Comparison of ENCODE assay signal across 22 cellular contexts in genomic region chr14:103347091-103347815, GRCh38. TPM values are rescaled to one million over a fixed set of nuclear protein-coding genes. Genes with fewer than 3 reads are reported as not detected.
DNase-seq lines count a peak whose midpoint lies in the region; ATAC-seq and TF ChIP-seq lines count a peak whose summit lies in the region.
"Had no signal": no experiment of that assay in that cellular context is flagged by ENCODE, and none has a peak within 500 bp of the region (broad histone marks: within the 10 kb centered on the region; RNA-seq: fewer than 3 reads in every experiment).

No MANE protein-coding gene starts in this region.

- no peaks in the 10 kb centered on the region for H3K4me1 Mint-ChIP-seq in Calu3 (ENCODE audit: low read depth, unreplicated experiment)
- peaks cover 2 to 7% (median 4%) of the 10 kb centered on the region in 3 donors for H3K4me1 Mint-ChIP-seq in IgD-negative memory B cell
- peaks cover 8% of the 10 kb centered on the region for H3K4me1 Mint-ChIP-seq in endodermal cell

- H3K9me3 Mint-ChIP-seq in Calu3 (ENCODE audit: low read depth, unreplicated experiment) (no peaks in the 10 kb centered on the region), IgD-negative memory B cell (no peaks in the 10 kb centered on the region), endodermal cell (no peaks in the 10 kb centered on the region)
- H3K9me3 Mint-ChIP-seq: central memory CD8-positive, alpha-beta T cell had no signal

- H3K4me3 ChIP-seq in endodermal cell (ENCODE audit: low read length) (no peak overlapping the region), parathyroid adenoma (ENCODE audit: low read depth, low read length) (no peak overlapping the region)
- H3K4me3 ChIP-seq: esophagus muscularis mucosa, gastrocnemius medialis, ovary, tibial artery had no signal

- DNase-seq in Calu3 (no peak), endodermal cell (peak; percentile 67), T-helper 2 cell (no peak)
- DNase-seq in activated CD8-positive, alpha-beta memory T cell treated with anti-CD3 and anti-CD28 coated beads for 24 hours = no peak
- DNase-seq: activated naive CD4-positive, alpha-beta T cell; DMS79 treated with DMSO at 0.1 percent for 48 hours; gastrocnemius medialis; kidney; MM.1S; NCI-H146; NCI-H69; ovary; SHP77; stimulated activated CD4-positive, alpha-beta T cell treated with anti-CD3 and anti-CD28 coated beads, Interleukin-1b, Interleukin-23, amount 100 ng/mL, for 48 hours; stimulated activated naive CD4-positive, alpha-beta T cell treated with Interleukin-2 at 50 U/mL for 16 hours; T-helper 1 cell; tibial artery had no signal

- H3K36me3 Mint-ChIP-seq in Calu3 (ENCODE audit: insufficient read depth, unreplicated experiment) (peaks cover 37% of the 10 kb centered on the region), IgD-negative memory B cell (peaks cover 2% of the 10 kb centered on the region), endodermal cell (ENCODE audit: low read depth) (peaks cover 28% of the 10 kb centered on the region)

- no peak overlapping the region for H3K4me2 ChIP-seq in parathyroid adenoma (ENCODE audit: low read length)

- H3K27me3 Mint-ChIP-seq in Calu3 (ENCODE audit: unreplicated experiment) = no peaks in the 10 kb centered on the region
- peaks cover 2% of the 10 kb centered on the region for H3K27me3 Mint-ChIP-seq in IgD-negative memory B cell
- no peaks in the 10 kb centered on the region for H3K27me3 Mint-ChIP-seq in endodermal cell (ENCODE audit: insufficient read depth)

- WGBS in endodermal cell (ENCODE audit: insufficient coverage in 1 of 2, insufficient read length in 1 of 2), 2 experiments = 67 to 75% methylated on average over 11 to 12 of the region's 12 CpGs

- H3K27ac Mint-ChIP-seq in Calu3 (ENCODE audit: unreplicated experiment) = peak overlapping the region; percentile 15
- peak overlapping the region in 2 of 3 donors; percentile 61 to 85 for H3K27ac Mint-ChIP-seq in IgD-negative memory B cell
- H3K27ac Mint-ChIP-seq in endodermal cell = no peak overlapping the region

- H3K9me3 ChIP-seq in endodermal cell (ENCODE audit: control insufficient read depth, low read length) (no peaks in the 10 kb centered on the region), parathyroid adenoma (ENCODE audit: control insufficient read depth, low read length) (no peaks in the 10 kb centered on the region)
- H3K9me3 ChIP-seq: esophagus muscularis mucosa, gastrocnemius medialis, ovary, tibial artery had no signal

- H3K9ac ChIP-seq in endodermal cell (ENCODE audit: extremely low read depth, low read length, poor library complexity, severe bottlenecking) (no peak overlapping the region), parathyroid adenoma (no peak overlapping the region)

- H3K4me3 Mint-ChIP-seq in Calu3 (ENCODE audit: low read depth, unreplicated experiment) (no peak overlapping the region), IgD-negative memory B cell (no peak overlapping the region), endodermal cell (no peak overlapping the region)
- H3K4me3 Mint-ChIP-seq: central memory CD8-positive, alpha-beta T cell had no signal

- H3K36me3 ChIP-seq in endodermal cell (ENCODE audit: control insufficient read depth, insufficient read depth, low read length) (peaks cover 29% of the 10 kb centered on the region), parathyroid adenoma (ENCODE audit: control insufficient read depth, insufficient read depth, low read length) (no peaks in the 10 kb centered on the region)
- H3K36me3 ChIP-seq: ovary had no signal

- TF ChIP-seq CTCF in Calu3 (IDR thresholded peaks at IDR 0.05; ENCODE audit: unreplicated experiment) (no peak), endodermal cell (conservative IDR thresholded peaks at IDR 0.05) (no peak), parathyroid adenoma (IDR thresholded peaks at IDR 0.05) (no peak)

- peak overlapping the region; percentile 51 for H2AFZ ChIP-seq in parathyroid adenoma

- H3K4me1 ChIP-seq in endodermal cell (ENCODE audit: control insufficient read depth, insufficient read depth, low read length) (no peaks in the 10 kb centered on the region), parathyroid adenoma (peaks cover 8% of the 10 kb centered on the region)
- H3K4me1 ChIP-seq: gastrocnemius medialis, tibial artery had no signal

- CTCF ChIA-PET in Calu3 (lab: Charles Lee) = no interaction called here

- intact Hi-C loops in Calu3 (cut with micrococcal nuclease; ENCODE audit: unreplicated experiment) = no loop called here

- H3K27me3 ChIP-seq in endodermal cell (ENCODE audit: control insufficient read depth, insufficient read depth, low read length, poor library complexity, severe bottlenecking) = no peaks in the 10 kb centered on the region
- H3K27me3 ChIP-seq in parathyroid adenoma (ENCODE audit: control insufficient read depth, insufficient read depth, low read length) = no peaks in the 10 kb centered on the region
- H3K27me3 ChIP-seq: esophagus muscularis mucosa, gastrocnemius medialis, ovary, tibial artery had no signal

- BruUV-seq in Calu3 (replicated peaks; lab: Mats Ljungman, UMichigan) = no TSS peak

- peak overlapping the region; percentile 53 for H3K27ac ChIP-seq in endodermal cell (ENCODE audit: low read depth, low read length)
- no peak overlapping the region for H3K27ac ChIP-seq in parathyroid adenoma
- H3K27ac ChIP-seq: esophagus muscularis mucosa, gastrocnemius medialis, tibial artery had no signal

- H3K79me2 ChIP-seq in parathyroid adenoma = no peaks in the 10 kb centered on the region

- ATAC-seq in HG02642 (IDR thresholded peaks at IDR 0.05; ENCODE audit: poor library complexity, unreplicated experiment) = no peak

RNA-seq across cellular contexts. Expression of gene EIF5, which starts 13.2 kb away (rescaled TPM):
- total RNA-seq in Calu3 (2022) (327 and 328 TPM in 2 replicates), endodermal cell (100 to 1,000 TPM; 267 to 339 TPM)
- polyA plus RNA-seq in IgD-negative memory B cell = 372 TPM
- 276 TPM for polyA plus RNA-seq in endodermal cell (2013, experiment 1 of 2)
- 252 TPM for polyA plus RNA-seq in endodermal cell (2013, experiment 2 of 2)

RNA-seq across cellular contexts. Expression of gene MARK3, which starts 38.0 kb away (rescaled TPM):
- 76.0 and 79.5 TPM in 2 replicates for total RNA-seq in Calu3 (2022)
- 40.3 TPM for polyA plus RNA-seq in IgD-negative memory B cell
- 100 to 1,000 TPM in 1 of 2 donors, 10 to 100 TPM in 1; 95.8 to 106 TPM for total RNA-seq in endodermal cell
- 73.3 TPM for polyA plus RNA-seq in endodermal cell (2013, experiment 1 of 2)
- 80.1 TPM for polyA plus RNA-seq in endodermal cell (2013, experiment 2 of 2)
